Comparison of ENCODE assay signal across 8 cellular contexts in genomic region chr1:3491291-3492246, GRCh38. TPM values are rescaled to one million over a fixed set of nuclear protein-coding genes. Genes with fewer than 3 reads are reported as not detected.
A peak's percentile ranks its signal among the peaks of the same experiment; 100 is the strongest.
DNase-seq lines count a peak whose midpoint lies in the region; ATAC-seq and TF ChIP-seq lines count a peak whose summit lies in the region.

No MANE protein-coding gene starts in this region.

- no peaks in the 10 kb centered on the region for H4K20me1 ChIP-seq in IMR-90 (ENCODE audit: insufficient read depth, low read length)

- H3K4me3 Mint-ChIP-seq in T-cell = peak overlapping the region in 2 of 3 donors; percentile 41 to 61
- no peak overlapping the region for H3K4me3 Mint-ChIP-seq in activated naive CD8-positive, alpha-beta T cell treated with anti-CD3 and anti-CD28 coated beads, Interleukin-2, amount 10 ng/mL, durations not matched to agents 7 days and 5 days

- H3K27me3 ChIP-seq in IMR-90 (ENCODE audit: control insufficient read depth, insufficient read depth, low read length) = no peaks in the 10 kb centered on the region

- no peak overlapping the region for H3K23ac ChIP-seq in IMR-90 (ENCODE audit: low read depth, low read length)

- DNase-seq in A172 (ENCODE audit: low spot score) (peak; percentile 33), GM13976 (ENCODE audit: low spot score) (peak; percentile 95), IMR-90 (peak; percentile 24), T-cell (peak; percentile 63 to 90 (median 82)), left cardiac atrium (peak; percentile 82), renal cortical epithelial cell (ENCODE audit: low read depth) (peak; percentile 3)
- peak; percentile 90 for DNase-seq in activated naive CD8-positive, alpha-beta T cell treated with anti-CD3 and anti-CD28 coated beads, Interleukin-2, amount 10 ng/mL, durations not matched to agents 7 days and 5 days

- no peaks in the 10 kb centered on the region for H3K4me1 ChIP-seq in IMR-90 (ENCODE audit: control insufficient read depth, insufficient read depth, low read length)

- no peak overlapping the region for H2BK120ac ChIP-seq in IMR-90 (ENCODE audit: low read depth, low read length)

- H2BK15ac ChIP-seq in IMR-90 (ENCODE audit: low read depth, low read length) = no peak overlapping the region

- POLR2A ChIA-PET in IMR-90 (lab: Charles Lee; ENCODE audit: unreplicated experiment) (no interaction called here), T-cell (lab: Charles Lee) (no interaction called here)
- POLR2A ChIA-PET in activated naive CD8-positive, alpha-beta T cell treated with anti-CD3 and anti-CD28 coated beads, Interleukin-2, amount 10 ng/mL, durations not matched to agents 7 days and 5 days (lab: Charles Lee) = no interaction called here

- no peak overlapping the region for H4K8ac ChIP-seq in IMR-90 (ENCODE audit: low read depth in 2 of 2, low read length in 2 of 2)

- H3K27ac Mint-ChIP-seq in T-cell = no peak overlapping the region
- H3K27ac Mint-ChIP-seq in activated naive CD8-positive, alpha-beta T cell treated with anti-CD3 and anti-CD28 coated beads, Interleukin-2, amount 10 ng/mL, durations not matched to agents 7 days and 5 days = no peak overlapping the region

- TF ChIP-seq POLR2A in IMR-90 (IDR thresholded peaks at IDR 0.05; ENCODE audit: low read depth, low read length) = no peak

- no peak overlapping the region for H3K9ac ChIP-seq in IMR-90 (ENCODE audit: low read depth, low read length)

- TF ChIP-seq CTCF in GM13976 (IDR thresholded peaks at IDR 0.05; ENCODE audit: borderline replicate concordance, control extremely low read depth, extremely low read depth, insufficient read depth, missing control alignments) (peak; percentile 98), IMR-90 (conservative IDR thresholded peaks at IDR 0.05; ENCODE audit: low read depth, low read length) (peak; percentile 89)

- no peak overlapping the region for H3K4ac ChIP-seq in IMR-90 (ENCODE audit: low read depth, low read length)

- peaks cover 8% of the 10 kb centered on the region for H3K36me3 Mint-ChIP-seq in T-cell
- peaks cover 1% of the 10 kb centered on the region for H3K36me3 Mint-ChIP-seq in activated naive CD8-positive, alpha-beta T cell treated with anti-CD3 and anti-CD28 coated beads, Interleukin-2, amount 10 ng/mL, durations not matched to agents 7 days and 5 days

- intact Hi-C loops in IMR-90 (cut with micrococcal nuclease) = loop anchor here (1.0 to 10.0 kb wide), 2 partner anchors 128 to 233 kb away; no protein-coding TSS in a partner anchor
- intact Hi-C loops in left cardiac atrium (cut with DNase I) = loop anchor here (1.0 to 10.0 kb wide), 3 partner anchors 127 to 233 kb away; no protein-coding TSS in a partner anchor

- H3K9me3 Mint-ChIP-seq in T-cell = peaks cover 0 to 18% (median 14%) of the 10 kb centered on the region in 3 donors
- peaks cover 3% of the 10 kb centered on the region for H3K9me3 Mint-ChIP-seq in activated naive CD8-positive, alpha-beta T cell treated with anti-CD3 and anti-CD28 coated beads, Interleukin-2, amount 10 ng/mL, durations not matched to agents 7 days and 5 days

- H2AK9ac ChIP-seq in IMR-90 (replicated peaks; ENCODE audit: low read depth, low read length, poor library complexity) = peak overlapping the region; percentile 82

- H3K27me3 Mint-ChIP-seq in T-cell = no peaks in the 10 kb centered on the region
- H3K27me3 Mint-ChIP-seq in activated naive CD8-positive, alpha-beta T cell treated with anti-CD3 and anti-CD28 coated beads, Interleukin-2, amount 10 ng/mL, durations not matched to agents 7 days and 5 days = no peaks in the 10 kb centered on the region

- no peak overlapping the region for H2BK20ac ChIP-seq in IMR-90 (ENCODE audit: low read depth, low read length)

- H2BK5ac ChIP-seq in IMR-90 (ENCODE audit: low read depth, low read length, poor library complexity, severe bottlenecking) = no peak overlapping the region

- CTCF ChIA-PET in IMR-90 (lab: Yijun Ruan, JAX) = interaction anchor here (0.9 to 1.6 kb wide), 3 partner anchors 127 to 130 kb away, joined by 4 to 9 read pairs (median 4); no protein-coding TSS in a partner anchor
- CTCF ChIA-PET in T-cell (lab: Charles Lee) = interaction anchor here (0.6 to 1.1 kb wide), 3 partner anchors 127 to 239 kb away, joined by 3 to 8 read pairs (median 3); no protein-coding TSS in a partner anchor

- no peak overlapping the region for H2AK5ac ChIP-seq in IMR-90 (ENCODE audit: low read depth, low read length)

- no peaks in the 10 kb centered on the region for H3K79me1 ChIP-seq in IMR-90 (ENCODE audit: low read depth in 1 of 2, low read length in 2 of 2)

- WGBS in IMR-90 (ENCODE audit: extremely low coverage in 2 of 2, insufficient read length in 1 of 2), 2 experiments = 81% methylated on average over 14 of the region's 41 CpGs; no CpG with 5 or more reads in 1 of the 2 experiments

- in situ Hi-C loops in GM13976 (cut with MboI; ENCODE audit: low sequenced_read_pairs, unreplicated experiment) (no loop called here), IMR-90 (cut with MboI; ENCODE audit: low sequenced_read_pairs) (no loop called here)

- no peak overlapping the region for H4K91ac ChIP-seq in IMR-90 (ENCODE audit: insufficient read depth, low read depth, low read length)

- H3K27ac ChIP-seq in IMR-90 (ENCODE audit: insufficient read depth, low read length) = no peak overlapping the region

- no TSS peak for BruUV-seq in IMR-90 (replicated peaks; lab: Mats Ljungman, UMichigan)

- dilution Hi-C loops in IMR-90 (cut with HindIII; ENCODE audit: low sequenced_read_pairs, unreplicated experiment) = no loop called here

- peaks cover 5 to 6% (median 5%) of the 10 kb centered on the region in 3 donors for H3K4me1 Mint-ChIP-seq in T-cell
- peaks cover 4% of the 10 kb centered on the region for H3K4me1 Mint-ChIP-seq in activated naive CD8-positive, alpha-beta T cell treated with anti-CD3 and anti-CD28 coated beads, Interleukin-2, amount 10 ng/mL, durations not matched to agents 7 days and 5 days

- peaks cover 5% of the 10 kb centered on the region for H3K9me3 ChIP-seq in IMR-90 (ENCODE audit: control insufficient read depth, insufficient read depth, low read length)

- H4K5ac ChIP-seq in IMR-90 (ENCODE audit: low read depth, low read length) = no peak overlapping the region

- no peak overlapping the region for H3K4me3 ChIP-seq in IMR-90 (ENCODE audit: insufficient read depth, low read depth, low read length)

- peak; percentile 90 for TF ChIP-seq RAD21 in IMR-90 (IDR thresholded peaks at IDR 0.05; ENCODE audit: low read length)

- H3K9me1 ChIP-seq in IMR-90 (ENCODE audit: insufficient read depth, low read length) = no peaks in the 10 kb centered on the region

- H3K18ac ChIP-seq in IMR-90 (ENCODE audit: low read depth, low read length) = no peak overlapping the region

- ATAC-seq in IMR-90 (ENCODE audit: low read depth) (peak; percentile 98), T-cell (replicated peaks in 1 of 4) (peak; percentile 79 to 92 (median 85)), left cardiac atrium (peak; percentile 85 to 86), GM21528 (IDR thresholded peaks at IDR 0.05; ENCODE audit: low FRiP score, unreplicated experiment) (no peak)
- ATAC-seq in activated naive CD8-positive, alpha-beta T cell treated with anti-CD3 and anti-CD28 coated beads, Interleukin-2, amount 10 ng/mL, durations not matched to agents 7 days and 5 days (ENCODE audit: low read depth) = peak; percentile 74

- no peaks in the 10 kb centered on the region for H3K36me3 ChIP-seq in IMR-90 (ENCODE audit: control insufficient read depth, insufficient read depth, low read length)

- no peak overlapping the region for H3K56ac ChIP-seq in IMR-90 (ENCODE audit: extremely low read depth, insufficient read depth, low read length)

- H3K4me2 ChIP-seq in IMR-90 (ENCODE audit: low read depth, low read length) = no peak overlapping the region

- peak overlapping the region; percentile 47 for H2AFZ ChIP-seq in IMR-90 (replicated peaks; ENCODE audit: low read length, poor library complexity)

- H3K14ac ChIP-seq in IMR-90 (replicated peaks; ENCODE audit: low read depth, low read length) = no peak overlapping the region

TF ChIP-seq in IMR-90, 13 proteins besides CTCF, POLR2A, EP300 and RAD21:
- TF ChIP-seq SMC3 (IDR thresholded peaks at IDR 0.05; ENCODE audit: low read depth, low read length) (peak; percentile 74), MAZ (IDR thresholded peaks at IDR 0.05; ENCODE audit: borderline replicate concordance, low read depth, low read length) (peak; percentile 69; the same call in 1 of the 2 replicates), CEBPB (IDR thresholded peaks at IDR 0.05; ENCODE audit: low read depth, low read length) (no peak), MXI1 (IDR thresholded peaks at IDR 0.05; ENCODE audit: borderline replicate concordance, low read depth, low read length) (no peak), ELK1 (IDR thresholded peaks at IDR 0.05; ENCODE audit: borderline replicate concordance, low read depth, low read length) (no peak)
TF ChIP-seq in IMR-90: peak in this region for 2.

RNA-seq across cellular contexts. Expression of gene ARHGEF16, which starts 37.1 kb away (rescaled TPM):
- 1.8 and 3.6 TPM in 2 replicates for total RNA-seq in A172 (2014; rRNA removed; shearing (Covaris generic))
- total RNA-seq in IMR-90 (2012; rRNA removed) (0.18 TPM in 1 of 2 replicates, not detected in the other), T-cell (under 1 TPM in 4 of 5 donors, not detected in 1; 0.22 to 0.44 (median 0.29) TPM), left cardiac atrium (1 to 10 TPM in 1 of 2 donors, under 1 TPM in 1; 0.68 to 2.3 TPM), renal cortical epithelial cell (6.4 and 15.5 TPM in 2 replicates)
- 0.19 and 0.39 TPM in 2 replicates for polyA plus RNA-seq in IMR-90 (2012; rRNA removed)
- 0.13 TPM in 1 of 2 replicates, not detected in the other for polyA plus RNA-seq in IMR-90 (2012; cell fraction: cytosol; rRNA removed)
- polyA plus RNA-seq in IMR-90 (2012; cell fraction: nucleus; rRNA removed; ENCODE audit: low replicate concordance) = 0.49 and 0.60 TPM in 2 replicates
- total RNA-seq in activated naive CD8-positive, alpha-beta T cell treated with anti-CD3 and anti-CD28 coated beads, Interleukin-2, amount 10 ng/mL, durations not matched to agents 7 days and 5 days = not detected

Comparison
In these comparisons a context has a peak if more than half of its experiments do, and no peak if none do; other contexts are left out.
1. DNase-seq: peak in every context shown above with its lines; median percentile 95 in GM13976; 90 in activated naive CD8-positive, alpha-beta T cell treated with anti-CD3 and anti-CD28 coated beads, Interleukin-2, amount 10 ng/mL, durations not matched to agents 7 days and 5 days; 82 in T-cell; 82 in left cardiac atrium; 33 in A172; 24 in IMR-90; 3 in renal cortical epithelial cell.